In genomic region chr17:68184816-68185436, GRCh38 we compare ENCODE assay signal across 8 cellular contexts.
DNase-seq lines count a peak whose midpoint lies in the region; ATAC-seq and TF ChIP-seq lines count a peak whose summit lies in the region.

No MANE protein-coding gene starts in this region.

- dilution Hi-C loops in IMR-90 (cut with HindIII; ENCODE audit: low sequenced_read_pairs, unreplicated experiment) = no loop called here

- no peak overlapping the region for H4K8ac ChIP-seq in IMR-90 (ENCODE audit: low read depth in 2 of 2, low read length in 2 of 2)

- POLR2A ChIA-PET in CD8-positive, alpha-beta memory T cell (lab: Charles Lee) = interaction anchor here (0.6 to 9.8 kb wide), 3 partner anchors 13 to 63 kb away, joined by 3 to 171 read pairs (median 5); partner anchors contain the start of gene AMZ2
- POLR2A ChIA-PET in IMR-90 (lab: Charles Lee; ENCODE audit: unreplicated experiment) (no interaction called here), MCF 10A (lab: Yijun Ruan, JAX) (no interaction called here)

- no peaks in the 10 kb centered on the region for H3K9me3 ChIP-seq in CD8-positive, alpha-beta memory T cell (ENCODE audit: low read length)
- H3K9me3 ChIP-seq in IMR-90 (ENCODE audit: control insufficient read depth, insufficient read depth, low read length) (no peaks in the 10 kb centered on the region), upper lobe of right lung (no peaks in the 10 kb centered on the region)

- no peaks in the 10 kb centered on the region for H3K9me1 ChIP-seq in IMR-90 (ENCODE audit: insufficient read depth, low read length)

- no peaks in the 10 kb centered on the region for H3K36me3 ChIP-seq in CD8-positive, alpha-beta memory T cell (ENCODE audit: insufficient read depth, low read length)
- no peaks in the 10 kb centered on the region for H3K36me3 ChIP-seq in IMR-90 (ENCODE audit: control insufficient read depth, insufficient read depth, low read length)
- H3K36me3 ChIP-seq in H7 (replicated peaks; ENCODE audit: control insufficient read depth, insufficient read depth, low read length) = no peaks in the 10 kb centered on the region
- no peaks in the 10 kb centered on the region for H3K36me3 ChIP-seq in upper lobe of right lung

- no peak overlapping the region for H3K23ac ChIP-seq in IMR-90 (ENCODE audit: low read depth, low read length)

- no peaks in the 10 kb centered on the region for H4K20me1 ChIP-seq in IMR-90 (ENCODE audit: insufficient read depth, low read length)

- peak in 4 of 5 donors; percentile 52 to 78 (median 61) for DNase-seq in CD8-positive, alpha-beta memory T cell
- no peak for DNase-seq in IMR-90
- DNase-seq in activated naive CD4-positive, alpha-beta T cell treated with anti-CD3 and anti-CD28 coated beads, Interleukin-2, amount 10 ng/mL, durations not matched to agents 7 days and 5 days = peak; percentile 78
- no peak for DNase-seq in H7
- no peak for DNase-seq in NCI-H187 treated with DMSO at 0.1 percent for 48 hours (lab: John Stamatoyannopoulos, UW)
- DNase-seq in upper lobe of right lung = no peak
- DNase-seq in MCF 10A (ENCODE audit: unreplicated experiment) = no peak

- no peak overlapping the region for H4K5ac ChIP-seq in IMR-90 (ENCODE audit: low read depth, low read length)

- no peaks in the 10 kb centered on the region for H3K79me1 ChIP-seq in IMR-90 (ENCODE audit: low read depth in 1 of 2, low read length in 2 of 2)

- H2AK5ac ChIP-seq in IMR-90 (ENCODE audit: low read depth, low read length) = no peak overlapping the region

- H3K18ac ChIP-seq in IMR-90 (ENCODE audit: low read depth, low read length) = no peak overlapping the region

- no peaks in the 10 kb centered on the region for H3K27me3 ChIP-seq in CD8-positive, alpha-beta memory T cell (ENCODE audit: insufficient read depth, low read length, poor library complexity, severe bottlenecking)
- H3K27me3 ChIP-seq in IMR-90 (ENCODE audit: control insufficient read depth, insufficient read depth, low read length) (peaks cover 6% of the 10 kb centered on the region; the same call in 1 of the 2 replicates), H7 (ENCODE audit: control insufficient read depth, insufficient read depth, low read length) (no peaks in the 10 kb centered on the region), upper lobe of right lung (no peaks in the 10 kb centered on the region)

- no peak overlapping the region for H3K9ac ChIP-seq in IMR-90 (ENCODE audit: low read depth, low read length)

- H3K36me3 Mint-ChIP-seq in CD8-positive, alpha-beta memory T cell = peaks cover 0 to 19% (median 0%) of the 10 kb centered on the region in 3 donors
- peaks cover 4% of the 10 kb centered on the region for H3K36me3 Mint-ChIP-seq in activated naive CD4-positive, alpha-beta T cell treated with anti-CD3 and anti-CD28 coated beads, Interleukin-2, amount 10 ng/mL, durations not matched to agents 7 days and 5 days
- H3K36me3 Mint-ChIP-seq in MCF 10A (ENCODE audit: insufficient read depth, unreplicated experiment) = no peaks in the 10 kb centered on the region

- WGBS in IMR-90 (ENCODE audit: extremely low coverage in 2 of 2, insufficient read length in 1 of 2), 2 experiments = no CpG with 5 or more reads among the region's 4 CpGs

- TF ChIP-seq CTCF in IMR-90 (conservative IDR thresholded peaks at IDR 0.05; ENCODE audit: low read depth, low read length) = no peak
- no peak for TF ChIP-seq CTCF in upper lobe of right lung (IDR thresholded peaks at IDR 0.05)
- TF ChIP-seq CTCF in MCF 10A (IDR thresholded peaks at IDR 0.05; ENCODE audit: unreplicated experiment) = no peak

- peaks cover 59 to 91% (median 79%) of the 10 kb centered on the region in 3 donors for H3K4me1 Mint-ChIP-seq in CD8-positive, alpha-beta memory T cell
- peaks cover 61% of the 10 kb centered on the region for H3K4me1 Mint-ChIP-seq in activated naive CD4-positive, alpha-beta T cell treated with anti-CD3 and anti-CD28 coated beads, Interleukin-2, amount 10 ng/mL, durations not matched to agents 7 days and 5 days
- H3K4me1 Mint-ChIP-seq in MCF 10A (ENCODE audit: insufficient read depth, unreplicated experiment) = peaks cover 7% of the 10 kb centered on the region

- no peak overlapping the region for H3K4ac ChIP-seq in IMR-90 (ENCODE audit: low read depth, low read length)

- no peak overlapping the region for H3K4me2 ChIP-seq in IMR-90 (ENCODE audit: low read depth, low read length)

- no peaks in the 10 kb centered on the region for H3K9me3 Mint-ChIP-seq in CD8-positive, alpha-beta memory T cell
- H3K9me3 Mint-ChIP-seq in activated naive CD4-positive, alpha-beta T cell treated with anti-CD3 and anti-CD28 coated beads, Interleukin-2, amount 10 ng/mL, durations not matched to agents 7 days and 5 days = peaks cover 2% of the 10 kb centered on the region
- no peaks in the 10 kb centered on the region for H3K9me3 Mint-ChIP-seq in MCF 10A (ENCODE audit: unreplicated experiment)

- no peaks in the 10 kb centered on the region for H3K27me3 Mint-ChIP-seq in CD8-positive, alpha-beta memory T cell
- H3K27me3 Mint-ChIP-seq in activated naive CD4-positive, alpha-beta T cell treated with anti-CD3 and anti-CD28 coated beads, Interleukin-2, amount 10 ng/mL, durations not matched to agents 7 days and 5 days = peaks cover 14% of the 10 kb centered on the region
- H3K27me3 Mint-ChIP-seq in MCF 10A (ENCODE audit: insufficient read depth, unreplicated experiment) = no peaks in the 10 kb centered on the region

- CTCF ChIA-PET in CD8-positive, alpha-beta memory T cell (lab: Charles Lee) = interaction anchor here (1.0 to 8.9 kb wide), 9 partner anchors 9 to 273 kb away, joined by 3 to 183 read pairs (median 5); partner anchors contain the start of gene ARSG
- CTCF ChIA-PET in IMR-90 (lab: Yijun Ruan, JAX) = no interaction called here
- CTCF ChIA-PET in activated naive CD4-positive, alpha-beta T cell treated with anti-CD3 and anti-CD28 coated beads, Interleukin-2, amount 10 ng/mL, durations not matched to agents 7 days and 5 days (lab: Charles Lee) = interaction anchor here (1.3 to 8.3 kb wide), 5 partner anchors 8 to 277 kb away, joined by 4 to 104 read pairs (median 5); no protein-coding TSS in a partner anchor
- CTCF ChIA-PET in MCF 10A (lab: Yijun Ruan, JAX) = interaction anchor here (0.9 to 2.4 kb wide), 3 partner anchors 12 to 282 kb away, joined by 5 to 13 read pairs (median 8); no protein-coding TSS in a partner anchor

- H2AK9ac ChIP-seq in IMR-90 (replicated peaks; ENCODE audit: low read depth, low read length, poor library complexity) = no peak overlapping the region

- no peak overlapping the region for H2BK20ac ChIP-seq in IMR-90 (ENCODE audit: low read depth, low read length)

- BruUV-seq in IMR-90 (replicated peaks; lab: Mats Ljungman, UMichigan) (no TSS peak), MCF 10A (replicated peaks; lab: Mats Ljungman, UMichigan) (no TSS peak)

- no peak overlapping the region for H2BK120ac ChIP-seq in IMR-90 (ENCODE audit: low read depth, low read length)

- H4K91ac ChIP-seq in IMR-90 (ENCODE audit: insufficient read depth, low read depth, low read length) = no peak overlapping the region

- no peak overlapping the region for H3K56ac ChIP-seq in IMR-90 (ENCODE audit: extremely low read depth, insufficient read depth, low read length)

- ATAC-seq in GM21515 (IDR thresholded peaks at IDR 0.05; ENCODE audit: unreplicated experiment) (peak; percentile 65), IMR-90 (ENCODE audit: low read depth) (no peak), upper lobe of right lung (no peak)

- H3K4me3 Mint-ChIP-seq in CD8-positive, alpha-beta memory T cell = peak overlapping the region; percentile 79 to 98 (median 94)
- peak overlapping the region; percentile 45 for H3K4me3 Mint-ChIP-seq in activated naive CD4-positive, alpha-beta T cell treated with anti-CD3 and anti-CD28 coated beads, Interleukin-2, amount 10 ng/mL, durations not matched to agents 7 days and 5 days
- no peak overlapping the region for H3K4me3 Mint-ChIP-seq in MCF 10A (ENCODE audit: unreplicated experiment)

- no peak overlapping the region for H2BK5ac ChIP-seq in IMR-90 (ENCODE audit: low read depth, low read length, poor library complexity, severe bottlenecking)

- TF ChIP-seq RAD21 in IMR-90 (IDR thresholded peaks at IDR 0.05; ENCODE audit: low read length) = no peak

- peak overlapping the region; percentile 91 to 97 (median 96) for H3K27ac Mint-ChIP-seq in CD8-positive, alpha-beta memory T cell
- H3K27ac Mint-ChIP-seq in activated naive CD4-positive, alpha-beta T cell treated with anti-CD3 and anti-CD28 coated beads, Interleukin-2, amount 10 ng/mL, durations not matched to agents 7 days and 5 days = peak overlapping the region; percentile 91
- no peak overlapping the region for H3K27ac Mint-ChIP-seq in MCF 10A (ENCODE audit: low read depth, unreplicated experiment)

- TF ChIP-seq POLR2A in IMR-90 (IDR thresholded peaks at IDR 0.05; ENCODE audit: low read depth, low read length) = no peak

- H3K14ac ChIP-seq in IMR-90 (replicated peaks; ENCODE audit: low read depth, low read length) = no peak overlapping the region

- in situ Hi-C loops in IMR-90 (cut with MboI; ENCODE audit: low sequenced_read_pairs) = no loop called here

- H2AFZ ChIP-seq in IMR-90 (replicated peaks; ENCODE audit: low read length, poor library complexity) = peak overlapping the region; percentile 58

- intact Hi-C loops in IMR-90 (cut with micrococcal nuclease) = no loop called here
- intact Hi-C loops in upper lobe of right lung (cut with DNase I) = no loop called here
- intact Hi-C loops in MCF 10A (cut with micrococcal nuclease) = no loop called here

- H3K4me1 ChIP-seq in CD8-positive, alpha-beta memory T cell (ENCODE audit: insufficient read depth, low read length) = peaks cover 49% of the 10 kb centered on the region
- no peaks in the 10 kb centered on the region for H3K4me1 ChIP-seq in IMR-90 (ENCODE audit: control insufficient read depth, insufficient read depth, low read length)
- no peaks in the 10 kb centered on the region for H3K4me1 ChIP-seq in upper lobe of right lung

- H3K4me3 ChIP-seq in CD8-positive, alpha-beta memory T cell (ENCODE audit: low read length) = peak overlapping the region; percentile 67
- no peak overlapping the region for H3K4me3 ChIP-seq in IMR-90 (ENCODE audit: insufficient read depth, low read depth, low read length)
- H3K4me3 ChIP-seq in H7 (ENCODE audit: insufficient read depth, low read depth, low read length) = no peak overlapping the region
- no peak overlapping the region for H3K4me3 ChIP-seq in upper lobe of right lung

- H2BK15ac ChIP-seq in IMR-90 (ENCODE audit: low read depth, low read length) = no peak overlapping the region

- H3K27ac ChIP-seq in CD8-positive, alpha-beta memory T cell (ENCODE audit: low read depth, low read length) = peak overlapping the region; percentile 18
- H3K27ac ChIP-seq in IMR-90 (ENCODE audit: insufficient read depth, low read length) = no peak overlapping the region
- no peak overlapping the region for H3K27ac ChIP-seq in upper lobe of right lung

TF ChIP-seq in IMR-90, 13 proteins besides CTCF, POLR2A, EP300 and RAD21 (continues in another document):
- no peak for TF ChIP-seq SMC3 (IDR thresholded peaks at IDR 0.05; ENCODE audit: low read depth, low read length)
- no peak for TF ChIP-seq BHLHE40 (IDR thresholded peaks at IDR 0.05; ENCODE audit: low read depth, low read length)
- TF ChIP-seq CEBPB (IDR thresholded peaks at IDR 0.05; ENCODE audit: low read depth, low read length) = no peak
- no peak for TF ChIP-seq CHD1 (IDR thresholded peaks at IDR 0.05; ENCODE audit: low read depth, low read length)
- TF ChIP-seq RFX5 (IDR thresholded peaks at IDR 0.05; ENCODE audit: low read depth, low read length) = no peak
- no peak for TF ChIP-seq NFE2L2 (IDR thresholded peaks at IDR 0.05; ENCODE audit: low read depth, low read length)

Comparison
In these comparisons a context has a peak if more than half of its experiments do, and no peak if none do; other contexts are left out.
1. DNase-seq: peak in CD8-positive, alpha-beta memory T cell (4 of 5) and activated naive CD4-positive, alpha-beta T cell treated with anti-CD3 and anti-CD28 coated beads, Interleukin-2, amount 10 ng/mL, durations not matched to agents 7 days and 5 days (single experiment); none in IMR-90 (single experiment), H7 (single experiment), NCI-H187 treated with DMSO at 0.1 percent for 48 hours (single experiment), upper lobe of right lung (single experiment) and MCF 10A (single experiment).